ENCODE assay signal across 16 cellular contexts in the genomic region with DNA sequence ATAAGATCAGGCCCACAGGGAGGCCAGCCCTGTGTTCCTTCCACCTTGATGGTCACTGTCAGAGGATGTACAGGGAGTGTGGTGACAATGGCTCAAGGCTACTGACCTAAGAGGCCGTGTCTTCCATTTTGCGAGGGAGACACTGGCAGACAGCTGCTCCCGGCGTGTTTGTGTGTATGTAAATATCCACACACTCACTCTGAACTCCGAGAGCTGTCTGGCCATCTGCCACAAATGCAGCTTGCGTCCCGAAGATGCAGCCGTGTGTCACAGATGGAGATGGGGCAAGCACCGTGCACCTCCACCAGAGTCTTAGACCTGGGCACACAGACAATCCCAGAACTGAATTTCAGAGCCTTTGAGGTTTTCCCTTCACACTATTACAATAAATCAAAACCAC.
DNase-seq lines count a peak whose midpoint lies in the region; ATAC-seq and TF ChIP-seq lines count a peak whose summit lies in the region.
"Had no signal": no experiment of that assay in that cellular context is flagged by ENCODE, and none has a peak within 500 bp of the region (broad histone marks: within the 10 kb centered on the region; RNA-seq: fewer than 3 reads in every experiment).

No MANE protein-coding gene starts in this region.

- CTCF ChIA-PET in IMR-90 (lab: Yijun Ruan, JAX), result no interaction called here

- TF ChIP-seq CTCF in IMR-90 (conservative IDR thresholded peaks at IDR 0.05; ENCODE audit: low read depth, low read length), result no peak
- no peak for TF ChIP-seq CTCF in WERI-Rb-1 (IDR thresholded peaks at IDR 0.05; ENCODE audit: low read depth, low read length)
- TF ChIP-seq CTCF in progenitor cell of endocrine pancreas (IDR thresholded peaks at IDR 0.05; ENCODE audit: unreplicated experiment), result no peak

- H3K9me3 Mint-ChIP-seq in progenitor cell of endocrine pancreas (ENCODE audit: low read depth), result peaks cover under 1% of the 10 kb centered on the region

- H3K36me3 Mint-ChIP-seq in progenitor cell of endocrine pancreas (ENCODE audit: insufficient read depth), result no peaks in the 10 kb centered on the region

- no peak overlapping the region for H2BK120ac ChIP-seq in IMR-90 (ENCODE audit: low read depth, low read length)

- no peaks in the 10 kb centered on the region for H4K20me1 ChIP-seq in IMR-90 (ENCODE audit: insufficient read depth, low read length)

- H3K27ac Mint-ChIP-seq in progenitor cell of endocrine pancreas, result no peak overlapping the region
- H3K27ac Mint-ChIP-seq: T-helper 17 cell had no signal

- H3K36me3 ChIP-seq in IMR-90 (ENCODE audit: control insufficient read depth, insufficient read depth, low read length) (no peaks in the 10 kb centered on the region), WERI-Rb-1 (no peaks in the 10 kb centered on the region)

- no peak overlapping the region for H3K27ac ChIP-seq in IMR-90 (ENCODE audit: insufficient read depth, low read length)
- peak overlapping the region; percentile 74 for H3K27ac ChIP-seq in WERI-Rb-1
- H3K27ac ChIP-seq: C4-2B had no signal

- TF ChIP-seq POLR2A in IMR-90 (IDR thresholded peaks at IDR 0.05; ENCODE audit: low read depth, low read length), result no peak

- no peak overlapping the region for H3K4me2 ChIP-seq in IMR-90 (ENCODE audit: low read depth, low read length)

- no peaks in the 10 kb centered on the region for H3K4me1 Mint-ChIP-seq in progenitor cell of endocrine pancreas (ENCODE audit: low read depth)
- H3K4me1 Mint-ChIP-seq: T-helper 17 cell had no signal

- H3K27me3 ChIP-seq in IMR-90 (ENCODE audit: control insufficient read depth, insufficient read depth, low read length) (peaks cover 7% of the 10 kb centered on the region), WERI-Rb-1 (ENCODE audit: insufficient read depth, low read depth, severe bottlenecking) (no peaks in the 10 kb centered on the region)

- TF ChIP-seq RAD21 in IMR-90 (IDR thresholded peaks at IDR 0.05; ENCODE audit: low read length), result no peak

- no peak overlapping the region for H2AK5ac ChIP-seq in IMR-90 (ENCODE audit: low read depth, low read length)

- no peak overlapping the region for H3K9ac ChIP-seq in IMR-90 (ENCODE audit: low read depth, low read length)

- H3K18ac ChIP-seq in IMR-90 (ENCODE audit: low read depth, low read length), result no peak overlapping the region; the same call in 1 of the 2 replicates

- H3K27me3 Mint-ChIP-seq in progenitor cell of endocrine pancreas, result peaks cover 7% of the 10 kb centered on the region

- 11% methylated on average over 4 of the region's 9 CpGs; no CpG with 5 or more reads in 1 of the 2 experiments for WGBS in IMR-90 (ENCODE audit: extremely low coverage in 2 of 2, insufficient read length in 1 of 2), 2 experiments

- H2BK20ac ChIP-seq in IMR-90 (ENCODE audit: low read depth, low read length), result no peak overlapping the region

- H3K4me3 ChIP-seq in IMR-90 (ENCODE audit: insufficient read depth, low read depth, low read length) (no peak overlapping the region), WERI-Rb-1 (ENCODE audit: low read depth, low read length) (peak overlapping the region; percentile 16)

- no peak overlapping the region for H3K23ac ChIP-seq in IMR-90 (ENCODE audit: low read depth, low read length)

- dilution Hi-C loops in IMR-90 (cut with HindIII; ENCODE audit: low sequenced_read_pairs, unreplicated experiment), result no loop called here

- intact Hi-C loops in IMR-90 (cut with micrococcal nuclease), result no loop called here

- no peak overlapping the region for H3K56ac ChIP-seq in IMR-90 (ENCODE audit: extremely low read depth, insufficient read depth, low read length)

- no peak overlapping the region for H3K4me3 Mint-ChIP-seq in progenitor cell of endocrine pancreas (ENCODE audit: low read depth)
- H3K4me3 Mint-ChIP-seq: T-helper 17 cell had no signal

- no peak overlapping the region for H2BK5ac ChIP-seq in IMR-90 (ENCODE audit: low read depth, low read length, poor library complexity, severe bottlenecking)

- H3K79me1 ChIP-seq in IMR-90 (ENCODE audit: low read depth in 1 of 2, low read length in 2 of 2), result no peaks in the 10 kb centered on the region

- H4K91ac ChIP-seq in IMR-90 (ENCODE audit: insufficient read depth, low read depth, low read length), result no peak overlapping the region

- H3K9me1 ChIP-seq in IMR-90 (ENCODE audit: insufficient read depth, low read length), result no peaks in the 10 kb centered on the region

- H3K4ac ChIP-seq in IMR-90 (ENCODE audit: low read depth, low read length), result no peak overlapping the region

- H2BK15ac ChIP-seq in IMR-90 (ENCODE audit: low read depth, low read length), result no peak overlapping the region

- H3K9me3 ChIP-seq in IMR-90 (ENCODE audit: control insufficient read depth, insufficient read depth, low read length), result no peaks in the 10 kb centered on the region
- no peaks in the 10 kb centered on the region for H3K9me3 ChIP-seq in WERI-Rb-1 (ENCODE audit: severe bottlenecking)

- POLR2A ChIA-PET in IMR-90 (lab: Charles Lee; ENCODE audit: unreplicated experiment), result no interaction called here

- DNase-seq in DMS 273 (lab: John Stamatoyannopoulos, UW; ENCODE audit: unreplicated experiment), result peak; percentile 88
- peak; percentile 15 for DNase-seq in IMR-90
- DNase-seq in NCI-H526 treated with DMSO at 0.1 percent for 48 hours (lab: John Stamatoyannopoulos, UW), result peak; percentile 74
- peak; percentile 68 for DNase-seq in WERI-Rb-1
- no peak for DNase-seq in progenitor cell of endocrine pancreas (ENCODE audit: low spot score, unreplicated experiment)
- no peak for DNase-seq in nucleus accumbens (lab: John Stamatoyannopoulos, UW)
- no peak for DNase-seq in activated CD4-positive, alpha-beta T cell treated with anti-CD3 and anti-CD28 coated beads for 4 hours
- DNase-seq: EL, H7, NCI-H1105, NCI-H1930, NCI-H774, SIG-M5, T-helper 17 cell had no signal

- H3K14ac ChIP-seq in IMR-90 (replicated peaks; ENCODE audit: low read depth, low read length), result no peak overlapping the region

- no peaks in the 10 kb centered on the region; the same call in 1 of the 2 replicates for H3K4me1 ChIP-seq in IMR-90 (ENCODE audit: control insufficient read depth, insufficient read depth, low read length)

- H4K8ac ChIP-seq in IMR-90 (ENCODE audit: low read depth in 2 of 2, low read length in 2 of 2), result no peak overlapping the region

- no peak for ATAC-seq in IMR-90 (ENCODE audit: low read depth)
- no peak for ATAC-seq in HG03442 (IDR thresholded peaks at IDR 0.05; ENCODE audit: unreplicated experiment)
- ATAC-seq: T-helper 17 cell had no signal

- no peak overlapping the region for H4K5ac ChIP-seq in IMR-90 (ENCODE audit: low read depth, low read length)

- in situ Hi-C loops in IMR-90 (cut with MboI; ENCODE audit: low sequenced_read_pairs), result no loop called here

- H2AFZ ChIP-seq in IMR-90 (replicated peaks; ENCODE audit: low read length, poor library complexity), result no peak overlapping the region

- H2AK9ac ChIP-seq in IMR-90 (replicated peaks; ENCODE audit: low read depth, low read length, poor library complexity), result no peak overlapping the region

- BruUV-seq in IMR-90 (replicated peaks; lab: Mats Ljungman, UMichigan), result no TSS peak

TF ChIP-seq in IMR-90, 13 proteins besides CTCF, POLR2A, EP300 and RAD21:
- TF ChIP-seq, protein P1, sequence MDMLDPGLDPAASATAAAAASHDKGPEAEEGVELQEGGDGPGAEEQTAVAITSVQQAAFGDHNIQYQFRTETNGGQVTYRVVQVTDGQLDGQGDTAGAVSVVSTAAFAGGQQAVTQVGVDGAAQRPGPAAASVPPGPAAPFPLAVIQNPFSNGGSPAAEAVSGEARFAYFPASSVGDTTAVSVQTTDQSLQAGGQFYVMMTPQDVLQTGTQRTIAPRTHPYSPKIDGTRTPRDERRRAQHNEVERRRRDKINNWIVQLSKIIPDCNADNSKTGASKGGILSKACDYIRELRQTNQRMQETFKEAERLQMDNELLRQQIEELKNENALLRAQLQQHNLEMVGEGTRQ (IDR thresholded peaks at IDR 0.05; ENCODE audit: low read depth, low read length), result no peak
- TF ChIP-seq SMC3 (IDR thresholded peaks at IDR 0.05; ENCODE audit: low read depth, low read length) (no peak), MAZ (IDR thresholded peaks at IDR 0.05; ENCODE audit: borderline replicate concordance, low read depth, low read length) (no peak), CEBPB (IDR thresholded peaks at IDR 0.05; ENCODE audit: low read depth, low read length) (no peak), MAFK (IDR thresholded peaks at IDR 0.05; ENCODE audit: low read depth, low read length) (no peak), RCOR1 (IDR thresholded peaks at IDR 0.05; ENCODE audit: insufficient replicate concordance, low read length) (no peak), BHLHE40 (IDR thresholded peaks at IDR 0.05; ENCODE audit: low read depth, low read length) (no peak), MXI1 (IDR thresholded peaks at IDR 0.05; ENCODE audit: borderline replicate concordance, low read depth, low read length) (no peak), FOS (IDR thresholded peaks at IDR 0.05; ENCODE audit: low read depth, low read length) (no peak)
- TF ChIP-seq, protein P2, sequence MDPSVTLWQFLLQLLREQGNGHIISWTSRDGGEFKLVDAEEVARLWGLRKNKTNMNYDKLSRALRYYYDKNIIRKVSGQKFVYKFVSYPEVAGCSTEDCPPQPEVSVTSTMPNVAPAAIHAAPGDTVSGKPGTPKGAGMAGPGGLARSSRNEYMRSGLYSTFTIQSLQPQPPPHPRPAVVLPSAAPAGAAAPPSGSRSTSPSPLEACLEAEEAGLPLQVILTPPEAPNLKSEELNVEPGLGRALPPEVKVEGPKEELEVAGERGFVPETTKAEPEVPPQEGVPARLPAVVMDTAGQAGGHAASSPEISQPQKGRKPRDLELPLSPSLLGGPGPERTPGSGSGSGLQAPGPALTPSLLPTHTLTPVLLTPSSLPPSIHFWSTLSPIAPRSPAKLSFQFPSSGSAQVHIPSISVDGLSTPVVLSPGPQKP (IDR thresholded peaks at IDR 0.05; ENCODE audit: borderline replicate concordance, low read depth, low read length), result no peak

Comparison
In these comparisons a context has a peak if more than half of its experiments do, and no peak if none do; other contexts are left out.
1. DNase-seq: peak in DMS 273 (single experiment), IMR-90 (single experiment), NCI-H526 treated with DMSO at 0.1 percent for 48 hours (single experiment) and WERI-Rb-1 (single experiment); none in progenitor cell of endocrine pancreas (single experiment), nucleus accumbens (0 of 56) and activated CD4-positive, alpha-beta T cell treated with anti-CD3 and anti-CD28 coated beads for 4 hours (0 of 2).